Comparison of ENCODE assay signal across 12 cellular contexts in genomic region chr7:50226669-50227068, GRCh38.
DNase-seq lines count a peak whose midpoint lies in the region; ATAC-seq and TF ChIP-seq lines count a peak whose summit lies in the region.
"Had no signal": no experiment of that assay in that cellular context is flagged by ENCODE, and none has a peak within 500 bp of the region (broad histone marks: within the 10 kb centered on the region; RNA-seq: fewer than 3 reads in every experiment).

No MANE protein-coding gene starts in this region.

- peak; percentile 95 for ATAC-seq in HG02870 (IDR thresholded peaks at IDR 0.05; ENCODE audit: unreplicated experiment)
- peak; percentile 48 for ATAC-seq in stimulated activated memory B cell treated with anti-CD40 and anti-IgM and Interleukin-4, amounts not matched to agents 10 μg/mL and 1 μg/mL and 100 μg/mL, for 72 hours
- ATAC-seq in left colon: no peak
- no peak for ATAC-seq in HG02763 (IDR thresholded peaks at IDR 0.05; ENCODE audit: unreplicated experiment)

- peaks cover 45% of the 10 kb centered on the region for H3K4me1 Mint-ChIP-seq in activated naive CD4-positive, alpha-beta T cell treated with anti-CD3 and anti-CD28 coated beads, Interleukin-2, amount 10 ng/mL, durations not matched to agents 7 days and 5 days
- peaks cover 42% of the 10 kb centered on the region for H3K4me1 Mint-ChIP-seq in activated CD4-positive, alpha-beta memory T cell treated with anti-CD3 and anti-CD28 coated beads, Interleukin-2, amount 10 ng/mL, durations not matched to agents 7 days and 5 days
- peaks cover 9% of the 10 kb centered on the region for H3K4me1 Mint-ChIP-seq in stimulated activated memory B cell treated with anti-CD40 and anti-IgM and Interleukin-4, amounts not matched to agents 10 μg/mL and 1 μg/mL and 100 μg/mL, for 72 hours

- DNase-seq in activated naive CD4-positive, alpha-beta T cell treated with anti-CD3 and anti-CD28 coated beads, Interleukin-2, amount 10 ng/mL, durations not matched to agents 7 days and 5 days: no peak
- no peak for DNase-seq in activated naive CD4-positive, alpha-beta T cell treated with Interleukin-2 at 50 U/mL for 16 hours
- DNase-seq in activated CD4-positive, alpha-beta memory T cell treated with anti-CD3 and anti-CD28 coated beads, Interleukin-2, amount 10 ng/mL, durations not matched to agents 7 days and 5 days: no peak
- DNase-seq in left colon (no peak), GM10248 (ENCODE audit: extremely low spot score) (no peak)
- DNase-seq: esophagus squamous epithelium, GOT3, hippocampal formation, left ventricle myocardium inferior had no signal

- peak overlapping the region; percentile 44 for H3K4me3 Mint-ChIP-seq in activated naive CD4-positive, alpha-beta T cell treated with anti-CD3 and anti-CD28 coated beads, Interleukin-2, amount 10 ng/mL, durations not matched to agents 7 days and 5 days
- peak overlapping the region; percentile 54 for H3K4me3 Mint-ChIP-seq in activated CD4-positive, alpha-beta memory T cell treated with anti-CD3 and anti-CD28 coated beads, Interleukin-2, amount 10 ng/mL, durations not matched to agents 7 days and 5 days
- H3K4me3 Mint-ChIP-seq in stimulated activated memory B cell treated with anti-CD40 and anti-IgM and Interleukin-4, amounts not matched to agents 10 μg/mL and 1 μg/mL and 100 μg/mL, for 72 hours: no peak overlapping the region

- POLR2A ChIA-PET in activated CD4-positive, alpha-beta memory T cell treated with anti-CD3 and anti-CD28 coated beads, Interleukin-2, amount 10 ng/mL, durations not matched to agents 7 days and 5 days (lab: Charles Lee): interaction anchor here (0.6 to 6.1 kb wide), 17 partner anchors 8 to 142 kb away, joined by 3 to 103 read pairs (median 6); partner anchors contain the start of gene IKZF1
- POLR2A ChIA-PET in GM10248 (lab: Yijun Ruan, JAX): no interaction called here

- no peaks in the 10 kb centered on the region for H3K27me3 Mint-ChIP-seq in activated naive CD4-positive, alpha-beta T cell treated with anti-CD3 and anti-CD28 coated beads, Interleukin-2, amount 10 ng/mL, durations not matched to agents 7 days and 5 days
- H3K27me3 Mint-ChIP-seq in activated CD4-positive, alpha-beta memory T cell treated with anti-CD3 and anti-CD28 coated beads, Interleukin-2, amount 10 ng/mL, durations not matched to agents 7 days and 5 days: no peaks in the 10 kb centered on the region
- H3K27me3 Mint-ChIP-seq in stimulated activated memory B cell treated with anti-CD40 and anti-IgM and Interleukin-4, amounts not matched to agents 10 μg/mL and 1 μg/mL and 100 μg/mL, for 72 hours: no peaks in the 10 kb centered on the region

- intact Hi-C loops in left colon (cut with DNase I, micrococcal nuclease): no loop called here

- CTCF ChIA-PET in activated naive CD4-positive, alpha-beta T cell treated with anti-CD3 and anti-CD28 coated beads, Interleukin-2, amount 10 ng/mL, durations not matched to agents 7 days and 5 days (lab: Charles Lee): interaction anchor here (0.8 to 3.4 kb wide), 10 partner anchors 10 to 135 kb away, joined by 3 to 25 read pairs (median 6); no protein-coding TSS in a partner anchor
- CTCF ChIA-PET in activated CD4-positive, alpha-beta memory T cell treated with anti-CD3 and anti-CD28 coated beads, Interleukin-2, amount 10 ng/mL, durations not matched to agents 7 days and 5 days (lab: Charles Lee): interaction anchor here (1.1 to 3.7 kb wide), 10 partner anchors 16 to 191 kb away, joined by 3 to 32 read pairs (median 6); no protein-coding TSS in a partner anchor
- CTCF ChIA-PET in GM10248 (lab: Yijun Ruan, JAX): interaction anchor here (0.7 to 3.3 kb wide), 9 partner anchors 10 to 194 kb away, joined by 3 to 17 read pairs (median 4); no protein-coding TSS in a partner anchor

- H3K36me3 Mint-ChIP-seq in activated naive CD4-positive, alpha-beta T cell treated with anti-CD3 and anti-CD28 coated beads, Interleukin-2, amount 10 ng/mL, durations not matched to agents 7 days and 5 days: peaks cover 29% of the 10 kb centered on the region
- H3K36me3 Mint-ChIP-seq in activated CD4-positive, alpha-beta memory T cell treated with anti-CD3 and anti-CD28 coated beads, Interleukin-2, amount 10 ng/mL, durations not matched to agents 7 days and 5 days (ENCODE audit: low read depth): peaks cover 35% of the 10 kb centered on the region
- peaks cover 8% of the 10 kb centered on the region for H3K36me3 Mint-ChIP-seq in stimulated activated memory B cell treated with anti-CD40 and anti-IgM and Interleukin-4, amounts not matched to agents 10 μg/mL and 1 μg/mL and 100 μg/mL, for 72 hours

- peaks cover 32% of the 10 kb centered on the region for H3K9me3 Mint-ChIP-seq in activated naive CD4-positive, alpha-beta T cell treated with anti-CD3 and anti-CD28 coated beads, Interleukin-2, amount 10 ng/mL, durations not matched to agents 7 days and 5 days
- H3K9me3 Mint-ChIP-seq in activated CD4-positive, alpha-beta memory T cell treated with anti-CD3 and anti-CD28 coated beads, Interleukin-2, amount 10 ng/mL, durations not matched to agents 7 days and 5 days: peaks cover 22% of the 10 kb centered on the region
- H3K9me3 Mint-ChIP-seq in stimulated activated memory B cell treated with anti-CD40 and anti-IgM and Interleukin-4, amounts not matched to agents 10 μg/mL and 1 μg/mL and 100 μg/mL, for 72 hours: peaks cover 3% of the 10 kb centered on the region

- peak overlapping the region; percentile 89 for H3K27ac Mint-ChIP-seq in activated naive CD4-positive, alpha-beta T cell treated with anti-CD3 and anti-CD28 coated beads, Interleukin-2, amount 10 ng/mL, durations not matched to agents 7 days and 5 days
- peak overlapping the region; percentile 94 for H3K27ac Mint-ChIP-seq in activated CD4-positive, alpha-beta memory T cell treated with anti-CD3 and anti-CD28 coated beads, Interleukin-2, amount 10 ng/mL, durations not matched to agents 7 days and 5 days
- H3K27ac Mint-ChIP-seq in stimulated activated memory B cell treated with anti-CD40 and anti-IgM and Interleukin-4, amounts not matched to agents 10 μg/mL and 1 μg/mL and 100 μg/mL, for 72 hours: no peak overlapping the region

- TF ChIP-seq CTCF in GM10248 (IDR thresholded peaks at IDR 0.05; ENCODE audit: control extremely low read depth, extremely low read depth, low read depth, missing control alignments): no peak

Comparison
In these comparisons a context has a peak if more than half of its experiments do, and no peak if none do; other contexts are left out.
1. ATAC-seq: peak in HG02870 (single experiment) and stimulated activated memory B cell treated with anti-CD40 and anti-IgM and Interleukin-4, amounts not matched to agents 10 μg/mL and 1 μg/mL and 100 μg/mL, for 72 hours (single experiment); none in left colon (single experiment) and HG02763 (single experiment).